In genomic region chr1:206447792-206448191, GRCh38 we compare ENCODE assay signal across 16 cellular contexts.
"Had no signal": no experiment of that assay in that cellular context is flagged by ENCODE, and none has a peak within 500 bp of the region (broad histone marks: within the 10 kb centered on the region; RNA-seq: fewer than 3 reads in every experiment).

No MANE protein-coding gene starts in this region.

- H3K27me3 ChIP-seq: body of pancreas, gastrocnemius medialis, heart left ventricle, right lobe of liver, spleen had no signal

- H3K4me1 ChIP-seq: right lobe of liver had no signal

- DNase-seq: activated CD4-positive, alpha-beta memory T cell treated with anti-CD3 and anti-CD28 coated beads for 36 hours; activated CD4-positive, alpha-beta T cell treated with anti-CD3 and anti-CD28 coated beads for 36 hours; activated effector memory CD4-positive, alpha-beta T cell treated with anti-CD3 and anti-CD28 coated beads, Interleukin-2, amount 50 U/mL, for 16 hours; activated T-cell treated with anti-CD3 and anti-CD28 coated beads, Interleukin-2, amount 50 U/mL, for 4 hours; amniotic stem cell; body of pancreas; cerebellar nuclear complex; effector memory CD8-positive, alpha-beta T cell; gastrocnemius medialis; heart left ventricle; occipital lobe; right lobe of liver; spleen; T-helper 17 cell had no signal

- ATAC-seq: activated CD4-positive, alpha-beta T cell treated with anti-CD3 and anti-CD28 coated beads for 36 hours; activated naive CD4-positive, alpha-beta T cell treated with anti-CD3 and anti-CD28 coated beads, Interleukin-2, amount 50 U/mL, for 72 hours; activated T-cell treated with anti-CD3 and anti-CD28 coated beads, Interleukin-2, amount 50 U/mL, for 4 hours; body of pancreas; effector memory CD8-positive, alpha-beta T cell; gastrocnemius medialis; heart left ventricle; right lobe of liver; T-helper 17 cell had no signal

- H3K9me3 ChIP-seq: body of pancreas, gastrocnemius medialis, heart left ventricle, right lobe of liver, spleen had no signal

- H3K36me3 ChIP-seq: gastrocnemius medialis had no signal

- H3K27ac ChIP-seq: body of pancreas, gastrocnemius medialis, heart left ventricle, right lobe of liver, spleen had no signal

- H3K4me3 ChIP-seq: body of pancreas, gastrocnemius medialis, heart left ventricle, lung, right lobe of liver, spleen had no signal
